ENCODE assay signal across 8 cellular contexts in the genomic region with DNA sequence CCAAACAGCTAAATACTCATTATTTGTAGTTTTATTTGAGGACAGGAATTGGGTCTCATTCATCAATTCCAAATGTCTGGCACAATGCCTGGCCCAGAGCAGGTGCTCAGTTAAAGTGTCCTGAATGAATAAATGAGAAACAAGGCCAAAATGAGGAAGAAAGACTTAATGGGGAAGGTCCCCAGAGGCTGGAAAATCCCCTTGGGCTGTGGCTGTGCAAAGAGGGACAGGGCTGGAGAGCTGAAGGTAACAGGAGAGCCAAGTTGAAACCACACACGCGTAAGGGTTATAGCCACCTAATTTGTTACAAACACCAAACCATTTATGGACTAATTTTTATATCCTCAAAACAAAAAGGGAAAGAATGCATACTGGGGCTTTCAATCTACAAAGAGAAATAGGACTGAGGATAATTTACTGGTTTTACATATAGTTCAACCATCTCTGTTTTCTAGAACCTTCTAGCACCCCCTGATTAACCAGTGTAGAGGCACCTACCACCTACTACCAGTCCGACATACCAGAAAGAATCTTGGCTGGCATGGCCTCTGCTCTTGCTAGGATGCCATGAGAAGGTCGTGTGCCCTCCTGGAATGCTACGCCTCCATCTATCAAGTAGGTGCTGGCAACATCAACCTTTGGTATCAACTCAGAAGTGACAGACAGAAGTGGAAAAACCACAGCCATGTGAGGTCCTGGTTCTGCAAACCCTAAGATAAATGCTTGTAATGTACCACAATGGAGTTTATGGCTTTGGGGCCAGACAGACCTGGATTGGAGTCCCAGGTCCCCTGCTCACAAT. TPM values are rescaled to one million over a fixed set of nuclear protein-coding genes. Genes with fewer than 3 reads are reported as not detected.
A peak's percentile ranks its signal among the peaks of the same experiment; 100 is the strongest.
DNase-seq lines count a peak whose midpoint lies in the region; ATAC-seq and TF ChIP-seq lines count a peak whose summit lies in the region.

No MANE protein-coding gene starts in this region.

- peak overlapping the region; percentile 10 for H2BK12ac ChIP-seq in trophoblast cell (ENCODE audit: low read length)

- H3K36me3 ChIP-seq in Karpas-422 (ENCODE audit: insufficient read depth, low read length) (no peaks in the 10 kb centered on the region), trophoblast cell (ENCODE audit: control insufficient read depth in 1 of 2, insufficient read depth in 2 of 2, low read length in 2 of 2) (peaks cover 3 to 21% of the 10 kb centered on the region in 2 experiments)

- no peak overlapping the region for H4K91ac ChIP-seq in trophoblast cell (ENCODE audit: low read depth, low read length)

- intact Hi-C loops in dorsolateral prefrontal cortex (cut with DNase I), result no loop called here

- peak overlapping the region; percentile 72 for H3K27ac ChIP-seq in Karpas-422 (ENCODE audit: low read length)
- H3K27ac ChIP-seq in dorsolateral prefrontal cortex, result peak overlapping the region in 46 of 59 donors; percentile 6 to 91 (median 60)
- H3K27ac ChIP-seq in trophoblast cell (ENCODE audit: low read depth, low read length), result no peak overlapping the region
- H3K27ac ChIP-seq in substantia nigra (ENCODE audit: low read depth, low read length, poor library complexity, severe bottlenecking), result no peak overlapping the region

- H4K8ac ChIP-seq in trophoblast cell (ENCODE audit: low read depth, low read length), result no peak overlapping the region

- H3K9me3 ChIP-seq in Karpas-422 (ENCODE audit: low read length), result no peaks in the 10 kb centered on the region
- no peaks in the 10 kb centered on the region for H3K9me3 ChIP-seq in trophoblast cell (ENCODE audit: insufficient read depth, low read depth, low read length)

- peak overlapping the region; percentile 99 for H3K4ac ChIP-seq in trophoblast cell (ENCODE audit: low read depth, low read length)

- no peak overlapping the region for H3K23ac ChIP-seq in trophoblast cell (ENCODE audit: low read length)

- H3K18ac ChIP-seq in trophoblast cell (ENCODE audit: low read length), result peak overlapping the region; percentile 47

- H3K79me1 ChIP-seq in trophoblast cell (ENCODE audit: low read length), result peaks cover 6% of the 10 kb centered on the region

- H3K9ac ChIP-seq in Karpas-422 (ENCODE audit: low read length), result peak overlapping the region; percentile 26; the same call in 1 of the 2 replicates
- no peak overlapping the region for H3K9ac ChIP-seq in trophoblast cell (ENCODE audit: low read length)

- H3K4me3 ChIP-seq in Karpas-422 (ENCODE audit: low read length) (peak overlapping the region; percentile 11; the same call in 1 of the 2 replicates), dorsolateral prefrontal cortex (no peak overlapping the region), trophoblast cell (ENCODE audit: low read depth, low read length) (no peak overlapping the region)

- peaks cover 66% of the 10 kb centered on the region for H3K4me1 ChIP-seq in Karpas-422 (ENCODE audit: low read length)
- peaks cover 50 to 66% of the 10 kb centered on the region in 2 experiments for H3K4me1 ChIP-seq in trophoblast cell (ENCODE audit: control insufficient read depth in 1 of 2, insufficient read depth in 2 of 2, low read length in 2 of 2)

- H2BK5ac ChIP-seq in trophoblast cell (ENCODE audit: low read depth, low read length, poor library complexity), result no peak overlapping the region

- H3K14ac ChIP-seq in trophoblast cell (ENCODE audit: low read length), result no peak overlapping the region

- H3K9me2 ChIP-seq in Karpas-422 (replicated peaks; ENCODE audit: insufficient read depth, low read length), result no peaks in the 10 kb centered on the region

- peak; percentile 34 for TF ChIP-seq POLR2A in GM18505 (IDR thresholded peaks at IDR 0.05; ENCODE audit: borderline replicate concordance, extremely low read depth, insufficient read depth, insufficient read length)

- no peak overlapping the region for H2AFZ ChIP-seq in Karpas-422 (ENCODE audit: low read length)
- peak overlapping the region; percentile 10 for H2AFZ ChIP-seq in trophoblast cell (ENCODE audit: insufficient read depth, low read length, poor library complexity)

- H4K12ac ChIP-seq in trophoblast cell (ENCODE audit: low read depth, low read length), result no peak overlapping the region

- no CpG with 5 or more reads among the region's 5 CpGs for WGBS in trophoblast cell (ENCODE audit: extremely low coverage, insufficient coverage, insufficient read length)

- H2AK5ac ChIP-seq in trophoblast cell (ENCODE audit: low read length), result peak overlapping the region; percentile 71

- H3K79me2 ChIP-seq in Karpas-422 (ENCODE audit: low read length) (peaks cover 99% of the 10 kb centered on the region), trophoblast cell (ENCODE audit: control insufficient read depth, insufficient read depth, low read length, poor library complexity) (peaks cover 66% of the 10 kb centered on the region)

- no peak for TF ChIP-seq CTCF in dorsolateral prefrontal cortex (IDR thresholded peaks at IDR 0.05 in 54 of 56, conservative IDR thresholded peaks at IDR 0.05 in 2 of 56; ENCODE audit: low read depth in 1 of 56, partially characterized antibody in 56 of 56)

- no peaks in the 10 kb centered on the region for H3K27me3 ChIP-seq in Karpas-422 (ENCODE audit: low read length)
- no peaks in the 10 kb centered on the region for H3K27me3 ChIP-seq in dorsolateral prefrontal cortex
- no peaks in the 10 kb centered on the region for H3K27me3 ChIP-seq in trophoblast cell (ENCODE audit: insufficient read depth, low read length)

- no peak overlapping the region for H2BK120ac ChIP-seq in trophoblast cell (ENCODE audit: insufficient read depth, low read length, poor library complexity)

- peak; percentile 69 for DNase-seq in Karpas-422
- DNase-seq in dorsolateral prefrontal cortex, result no peak
- no peak for DNase-seq in trophoblast cell
- no peak for DNase-seq in substantia nigra (lab: John Stamatoyannopoulos, UW)
- DNase-seq in NCI-H1694 treated with DMSO at 0.1 percent for 48 hours (lab: John Stamatoyannopoulos, UW), result no peak
- no peak for DNase-seq in SHP77 treated with DMSO at 0.1 percent for 48 hours (lab: John Stamatoyannopoulos, UW)

- H4K20me1 ChIP-seq in Karpas-422 (ENCODE audit: insufficient read depth, low read depth, low read length), result peaks cover 28% of the 10 kb centered on the region

- no peak for ATAC-seq in GM18505 (IDR thresholded peaks at IDR 0.05; ENCODE audit: unreplicated experiment)
- ATAC-seq in HG02938 (IDR thresholded peaks at IDR 0.05; ENCODE audit: unreplicated experiment), result no peak

- H3K4me2 ChIP-seq in Karpas-422 (ENCODE audit: low read depth, low read length, poor library complexity, severe bottlenecking), result peak overlapping the region; percentile 56
- no peak overlapping the region for H3K4me2 ChIP-seq in trophoblast cell (ENCODE audit: low read length)

RNA-seq across cellular contexts. Expression of a gene that starts 28.4 kb away (rescaled TPM):
- total RNA-seq in Karpas-422 (2014; rRNA removed; shearing (Covaris generic); ENCODE audit: low replicate concordance), result 57.5 and 95.1 TPM in 2 replicates
- total RNA-seq in dorsolateral prefrontal cortex, result 100 to 1,000 TPM in 119 of 120 experiments, 10 to 100 TPM in 1; 95.7 to 282 (median 162) TPM
- 280 and 288 TPM in 2 replicates for polyA plus RNA-seq in trophoblast cell (2013)

Comparison
In these comparisons a context has a peak if more than half of its experiments do, and no peak if none do; other contexts are left out.
1. H3K27ac ChIP-seq: peak in Karpas-422 (single experiment) and dorsolateral prefrontal cortex (46 of 59); none in trophoblast cell (single experiment) and substantia nigra (single experiment).